Comparison of ENCODE assay signal across 1 cellular context in the genomic region with DNA sequence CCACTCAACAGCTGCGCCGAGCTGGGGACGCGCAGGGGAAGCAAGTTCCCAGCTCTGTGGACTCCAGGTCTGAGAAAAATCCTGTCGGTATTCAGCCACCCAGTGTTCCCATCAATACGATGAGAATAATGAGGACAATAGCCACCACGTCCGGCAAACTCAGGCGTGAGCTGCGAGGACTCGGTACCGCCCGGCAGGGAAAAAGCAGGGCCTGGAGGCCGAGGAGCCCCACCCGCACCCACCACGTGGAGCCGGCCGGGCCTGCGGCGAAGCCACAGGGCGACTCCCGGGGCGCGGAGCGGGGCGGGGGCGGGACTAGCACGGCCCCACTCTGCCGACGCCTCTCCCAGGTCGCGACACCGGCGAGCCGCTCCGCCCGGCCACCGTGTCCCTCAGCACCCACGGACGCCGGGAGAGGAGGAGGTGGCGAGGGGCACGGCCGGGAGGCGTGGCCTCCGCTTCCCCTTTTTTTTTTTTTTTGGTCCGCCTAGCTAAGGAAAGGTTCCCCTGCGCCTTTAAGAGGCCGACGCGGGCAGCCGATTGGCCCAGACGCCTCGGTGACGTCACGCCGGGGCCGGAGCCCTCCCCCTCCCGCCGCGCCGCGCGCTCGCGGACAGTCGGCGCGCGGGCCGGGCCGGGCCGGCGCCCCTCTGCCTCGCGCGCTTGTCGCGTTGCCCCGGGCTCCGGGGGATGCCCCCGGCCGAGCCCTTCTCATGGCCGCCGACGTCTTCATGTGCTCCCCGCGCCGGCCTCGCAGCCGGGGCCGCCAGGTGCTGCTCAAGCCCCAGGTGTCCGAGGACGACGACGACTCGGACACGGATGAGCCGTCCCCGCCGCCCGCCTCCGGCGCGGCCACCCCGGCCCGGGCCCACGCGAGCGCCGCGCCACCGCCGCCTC.
TF ChIP-seq lines count a peak whose summit lies in the region.

A gene with protein sequence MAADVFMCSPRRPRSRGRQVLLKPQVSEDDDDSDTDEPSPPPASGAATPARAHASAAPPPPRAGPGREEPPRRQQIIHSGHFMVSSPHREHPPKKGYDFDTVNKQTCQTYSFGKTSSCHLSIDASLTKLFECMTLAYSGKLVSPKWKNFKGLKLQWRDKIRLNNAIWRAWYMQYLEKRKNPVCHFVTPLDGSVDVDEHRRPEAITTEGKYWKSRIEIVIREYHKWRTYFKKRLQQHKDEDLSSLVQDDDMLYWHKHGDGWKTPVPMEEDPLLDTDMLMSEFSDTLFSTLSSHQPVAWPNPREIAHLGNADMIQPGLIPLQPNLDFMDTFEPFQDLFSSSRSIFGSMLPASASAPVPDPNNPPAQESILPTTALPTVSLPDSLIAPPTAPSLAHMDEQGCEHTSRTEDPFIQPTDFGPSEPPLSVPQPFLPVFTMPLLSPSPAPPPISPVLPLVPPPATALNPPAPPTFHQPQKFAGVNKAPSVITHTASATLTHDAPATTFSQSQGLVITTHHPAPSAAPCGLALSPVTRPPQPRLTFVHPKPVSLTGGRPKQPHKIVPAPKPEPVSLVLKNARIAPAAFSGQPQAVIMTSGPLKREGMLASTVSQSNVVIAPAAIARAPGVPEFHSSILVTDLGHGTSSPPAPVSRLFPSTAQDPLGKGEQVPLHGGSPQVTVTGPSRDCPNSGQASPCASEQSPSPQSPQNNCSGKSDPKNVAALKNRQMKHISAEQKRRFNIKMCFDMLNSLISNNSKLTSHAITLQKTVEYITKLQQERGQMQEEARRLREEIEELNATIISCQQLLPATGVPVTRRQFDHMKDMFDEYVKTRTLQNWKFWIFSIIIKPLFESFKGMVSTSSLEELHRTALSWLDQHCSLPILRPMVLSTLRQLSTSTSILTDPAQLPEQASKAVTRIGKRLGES (plus strand): TSS at position 616 of the 897 bp plus-strand sequence. CDS start 98 bp downstream, at position 714.

TF ChIP-seq in K562, 482 proteins besides CTCF, POLR2A, EP300 and RAD21 (continued from another document):
- TF ChIP-seq POLR2H (tag; IDR thresholded peaks at IDR 0.05; ENCODE audit: low read depth) (peak; percentile 48; the same call in 1 of the 2 replicates), TAL1 (IDR thresholded peaks at IDR 0.05) (no peak), RCOR1 (IDR thresholded peaks at IDR 0.05; ENCODE audit: borderline replicate concordance in 1 of 2, low read depth in 2 of 2, low read length in 2 of 2) (peak in 1 of 2 experiments; percentile 12; a peak in 1 of 4 replicates), CBX3 (IDR thresholded peaks at IDR 0.05; ENCODE audit: borderline replicate concordance in 1 of 2, low read length in 2 of 2) (peak in 1 of 2 experiments; percentile 67; a peak in 1 of 3 replicates), ZNF76 (CRISPR knock-in tag; IDR thresholded peaks at IDR 0.05; ENCODE audit: borderline replicate concordance) (0 out of 2 replicates have a peak, but pooled peaks have one; percentile 20), DIDO1 (tag; IDR thresholded peaks at IDR 0.05; ENCODE audit: low read depth) (no peak), ZNF431 (CRISPR knock-in tag; IDR thresholded peaks at IDR 0.05) (peak; percentile 65; the same call in 1 of the 2 replicates), NRF1 (conservative IDR thresholded peaks at IDR 0.05 in 1 of 2, IDR thresholded peaks at IDR 0.05 in 1 of 2) (peak; percentile 64 to 75), KLF1 (tag; IDR thresholded peaks at IDR 0.05) (peak; percentile 76; the same call in 1 of the 2 replicates), YBX1 (IDR thresholded peaks at IDR 0.05) (no peak), CHD1 (IDR thresholded peaks at IDR 0.05; ENCODE audit: low read length) (no peak), MCM7 (IDR thresholded peaks at IDR 0.05) (no peak)
- TF ChIP-seq, protein P1, sequence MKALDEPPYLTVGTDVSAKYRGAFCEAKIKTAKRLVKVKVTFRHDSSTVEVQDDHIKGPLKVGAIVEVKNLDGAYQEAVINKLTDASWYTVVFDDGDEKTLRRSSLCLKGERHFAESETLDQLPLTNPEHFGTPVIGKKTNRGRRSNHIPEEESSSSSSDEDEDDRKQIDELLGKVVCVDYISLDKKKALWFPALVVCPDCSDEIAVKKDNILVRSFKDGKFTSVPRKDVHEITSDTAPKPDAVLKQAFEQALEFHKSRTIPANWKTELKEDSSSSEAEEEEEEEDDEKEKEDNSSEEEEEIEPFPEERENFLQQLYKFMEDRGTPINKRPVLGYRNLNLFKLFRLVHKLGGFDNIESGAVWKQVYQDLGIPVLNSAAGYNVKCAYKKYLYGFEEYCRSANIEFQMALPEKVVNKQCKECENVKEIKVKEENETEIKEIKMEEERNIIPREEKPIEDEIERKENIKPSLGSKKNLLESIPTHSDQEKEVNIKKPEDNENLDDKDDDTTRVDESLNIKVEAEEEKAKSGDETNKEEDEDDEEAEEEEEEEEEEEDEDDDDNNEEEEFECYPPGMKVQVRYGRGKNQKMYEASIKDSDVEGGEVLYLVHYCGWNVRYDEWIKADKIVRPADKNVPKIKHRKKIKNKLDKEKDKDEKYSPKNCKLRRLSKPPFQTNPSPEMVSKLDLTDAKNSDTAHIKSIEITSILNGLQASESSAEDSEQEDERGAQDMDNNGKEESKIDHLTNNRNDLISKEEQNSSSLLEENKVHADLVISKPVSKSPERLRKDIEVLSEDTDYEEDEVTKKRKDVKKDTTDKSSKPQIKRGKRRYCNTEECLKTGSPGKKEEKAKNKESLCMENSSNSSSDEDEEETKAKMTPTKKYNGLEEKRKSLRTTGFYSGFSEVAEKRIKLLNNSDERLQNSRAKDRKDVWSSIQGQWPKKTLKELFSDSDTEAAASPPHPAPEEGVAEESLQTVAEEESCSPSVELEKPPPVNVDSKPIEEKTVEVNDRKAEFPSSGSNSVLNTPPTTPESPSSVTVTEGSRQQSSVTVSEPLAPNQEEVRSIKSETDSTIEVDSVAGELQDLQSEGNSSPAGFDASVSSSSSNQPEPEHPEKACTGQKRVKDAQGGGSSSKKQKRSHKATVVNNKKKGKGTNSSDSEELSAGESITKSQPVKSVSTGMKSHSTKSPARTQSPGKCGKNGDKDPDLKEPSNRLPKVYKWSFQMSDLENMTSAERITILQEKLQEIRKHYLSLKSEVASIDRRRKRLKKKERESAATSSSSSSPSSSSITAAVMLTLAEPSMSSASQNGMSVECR (CRISPR knock-in tag; IDR thresholded peaks at IDR 0.05): peak; percentile 90
- TF ChIP-seq, protein P2, sequence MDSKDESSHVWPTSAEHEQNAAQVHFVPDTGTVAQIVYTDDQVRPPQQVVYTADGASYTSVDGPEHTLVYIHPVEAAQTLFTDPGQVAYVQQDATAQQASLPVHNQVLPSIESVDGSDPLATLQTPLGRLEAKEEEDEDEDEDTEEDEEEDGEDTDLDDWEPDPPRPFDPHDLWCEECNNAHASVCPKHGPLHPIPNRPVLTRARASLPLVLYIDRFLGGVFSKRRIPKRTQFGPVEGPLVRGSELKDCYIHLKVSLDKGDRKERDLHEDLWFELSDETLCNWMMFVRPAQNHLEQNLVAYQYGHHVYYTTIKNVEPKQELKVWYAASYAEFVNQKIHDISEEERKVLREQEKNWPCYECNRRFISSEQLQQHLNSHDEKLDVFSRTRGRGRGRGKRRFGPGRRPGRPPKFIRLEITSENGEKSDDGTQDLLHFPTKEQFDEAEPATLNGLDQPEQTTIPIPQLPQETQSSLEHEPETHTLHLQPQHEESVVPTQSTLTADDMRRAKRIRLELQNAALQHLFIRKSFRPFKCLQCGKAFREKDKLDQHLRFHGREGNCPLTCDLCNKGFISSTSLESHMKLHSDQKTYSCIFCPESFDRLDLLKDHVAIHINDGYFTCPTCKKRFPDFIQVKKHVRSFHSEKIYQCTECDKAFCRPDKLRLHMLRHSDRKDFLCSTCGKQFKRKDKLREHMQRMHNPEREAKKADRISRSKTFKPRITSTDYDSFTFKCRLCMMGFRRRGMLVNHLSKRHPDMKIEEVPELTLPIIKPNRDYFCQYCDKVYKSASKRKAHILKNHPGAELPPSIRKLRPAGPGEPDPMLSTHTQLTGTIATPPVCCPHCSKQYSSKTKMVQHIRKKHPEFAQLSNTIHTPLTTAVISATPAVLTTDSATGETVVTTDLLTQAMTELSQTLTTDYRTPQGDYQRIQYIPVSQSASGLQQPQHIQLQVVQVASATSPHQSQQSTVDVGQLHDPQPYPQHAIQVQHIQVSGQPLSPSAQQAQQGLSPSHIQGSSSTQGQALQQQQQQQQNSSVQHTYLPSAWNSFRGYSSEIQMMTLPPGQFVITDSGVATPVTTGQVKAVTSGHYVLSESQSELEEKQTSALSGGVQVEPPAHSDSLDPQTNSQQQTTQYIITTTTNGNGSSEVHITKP (IDR thresholded peaks at IDR 0.05; ENCODE audit: partially characterized antibody): peak; percentile 44
- TF ChIP-seq, protein P3, sequence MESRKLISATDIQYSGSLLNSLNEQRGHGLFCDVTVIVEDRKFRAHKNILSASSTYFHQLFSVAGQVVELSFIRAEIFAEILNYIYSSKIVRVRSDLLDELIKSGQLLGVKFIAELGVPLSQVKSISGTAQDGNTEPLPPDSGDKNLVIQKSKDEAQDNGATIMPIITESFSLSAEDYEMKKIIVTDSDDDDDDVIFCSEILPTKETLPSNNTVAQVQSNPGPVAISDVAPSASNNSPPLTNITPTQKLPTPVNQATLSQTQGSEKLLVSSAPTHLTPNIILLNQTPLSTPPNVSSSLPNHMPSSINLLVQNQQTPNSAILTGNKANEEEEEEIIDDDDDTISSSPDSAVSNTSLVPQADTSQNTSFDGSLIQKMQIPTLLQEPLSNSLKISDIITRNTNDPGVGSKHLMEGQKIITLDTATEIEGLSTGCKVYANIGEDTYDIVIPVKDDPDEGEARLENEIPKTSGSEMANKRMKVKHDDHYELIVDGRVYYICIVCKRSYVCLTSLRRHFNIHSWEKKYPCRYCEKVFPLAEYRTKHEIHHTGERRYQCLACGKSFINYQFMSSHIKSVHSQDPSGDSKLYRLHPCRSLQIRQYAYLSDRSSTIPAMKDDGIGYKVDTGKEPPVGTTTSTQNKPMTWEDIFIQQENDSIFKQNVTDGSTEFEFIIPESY (CRISPR knock-in tag; IDR thresholded peaks at IDR 0.05): peak; percentile 42; the same call in 1 of the 2 replicates
- TF ChIP-seq, protein P4, sequence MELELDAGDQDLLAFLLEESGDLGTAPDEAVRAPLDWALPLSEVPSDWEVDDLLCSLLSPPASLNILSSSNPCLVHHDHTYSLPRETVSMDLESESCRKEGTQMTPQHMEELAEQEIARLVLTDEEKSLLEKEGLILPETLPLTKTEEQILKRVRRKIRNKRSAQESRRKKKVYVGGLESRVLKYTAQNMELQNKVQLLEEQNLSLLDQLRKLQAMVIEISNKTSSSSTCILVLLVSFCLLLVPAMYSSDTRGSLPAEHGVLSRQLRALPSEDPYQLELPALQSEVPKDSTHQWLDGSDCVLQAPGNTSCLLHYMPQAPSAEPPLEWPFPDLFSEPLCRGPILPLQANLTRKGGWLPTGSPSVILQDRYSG (tag; conservative IDR thresholded peaks at IDR 0.05; ENCODE audit: low read depth): peak; percentile 87
- TF ChIP-seq, protein P5, sequence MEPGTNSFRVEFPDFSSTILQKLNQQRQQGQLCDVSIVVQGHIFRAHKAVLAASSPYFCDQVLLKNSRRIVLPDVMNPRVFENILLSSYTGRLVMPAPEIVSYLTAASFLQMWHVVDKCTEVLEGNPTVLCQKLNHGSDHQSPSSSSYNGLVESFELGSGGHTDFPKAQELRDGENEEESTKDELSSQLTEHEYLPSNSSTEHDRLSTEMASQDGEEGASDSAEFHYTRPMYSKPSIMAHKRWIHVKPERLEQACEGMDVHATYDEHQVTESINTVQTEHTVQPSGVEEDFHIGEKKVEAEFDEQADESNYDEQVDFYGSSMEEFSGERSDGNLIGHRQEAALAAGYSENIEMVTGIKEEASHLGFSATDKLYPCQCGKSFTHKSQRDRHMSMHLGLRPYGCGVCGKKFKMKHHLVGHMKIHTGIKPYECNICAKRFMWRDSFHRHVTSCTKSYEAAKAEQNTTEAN (CRISPR knock-in tag; IDR thresholded peaks at IDR 0.05): no peak
- TF ChIP-seq, protein P6, sequence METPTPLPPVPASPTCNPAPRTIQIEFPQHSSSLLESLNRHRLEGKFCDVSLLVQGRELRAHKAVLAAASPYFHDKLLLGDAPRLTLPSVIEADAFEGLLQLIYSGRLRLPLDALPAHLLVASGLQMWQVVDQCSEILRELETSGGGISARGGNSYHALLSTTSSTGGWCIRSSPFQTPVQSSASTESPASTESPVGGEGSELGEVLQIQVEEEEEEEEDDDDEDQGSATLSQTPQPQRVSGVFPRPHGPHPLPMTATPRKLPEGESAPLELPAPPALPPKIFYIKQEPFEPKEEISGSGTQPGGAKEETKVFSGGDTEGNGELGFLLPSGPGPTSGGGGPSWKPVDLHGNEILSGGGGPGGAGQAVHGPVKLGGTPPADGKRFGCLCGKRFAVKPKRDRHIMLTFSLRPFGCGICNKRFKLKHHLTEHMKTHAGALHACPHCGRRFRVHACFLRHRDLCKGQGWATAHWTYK (CRISPR knock-in tag; IDR thresholded peaks at IDR 0.05): peak; percentile 42; the same call in 1 of the 2 replicates
